ENCODE assay signal across 8 cellular contexts in genomic region chr2:7007846-7008741, GRCh38.
DNase-seq lines count a peak whose midpoint lies in the region; ATAC-seq lines count a peak whose summit lies in the region.

No MANE protein-coding gene starts in this region.

- DNase-seq in GM03348 (ENCODE audit: low spot score) (peak; percentile 23), hippocampal formation (lab: John Stamatoyannopoulos, UW) (peak; percentile 85 to 94), glomerular visceral epithelial cell (ENCODE audit: extremely low spot score) (no peak), NCI-H2081 treated with DMSO at 0.1 percent for 48 hours (lab: John Stamatoyannopoulos, UW) (no peak), cerebellar nuclear complex (lab: John Stamatoyannopoulos, UW) (no peak)

- H3K9me3 ChIP-seq in skeletal muscle satellite cell (replicated peaks; ENCODE audit: low read length), result no peaks in the 10 kb centered on the region

- no peak overlapping the region for H3K9ac ChIP-seq in skeletal muscle satellite cell (ENCODE audit: low read depth, low read length)

- ATAC-seq in HG03442 (IDR thresholded peaks at IDR 0.05; ENCODE audit: unreplicated experiment), result peak; percentile 51

- H3K27ac ChIP-seq in angular gyrus (ENCODE audit: low read depth, low read length), result peak overlapping the region; percentile 86

- no peaks in the 10 kb centered on the region for H3K36me3 ChIP-seq in skeletal muscle satellite cell (ENCODE audit: insufficient read depth, low read length)

- peaks cover 38% of the 10 kb centered on the region for H3K4me1 ChIP-seq in skeletal muscle satellite cell (ENCODE audit: control insufficient read depth, insufficient read depth, low read length)

- no peak overlapping the region for H3K4me3 ChIP-seq in skeletal muscle satellite cell (ENCODE audit: low read length)

- peak overlapping the region; percentile 40 for H3K4me2 ChIP-seq in skeletal muscle satellite cell (ENCODE audit: low read length)

- H3K27me3 ChIP-seq in skeletal muscle satellite cell (ENCODE audit: control insufficient read depth, insufficient read depth, low read length), result no peaks in the 10 kb centered on the region

Comparison
In these comparisons a context has a peak if more than half of its experiments do, and no peak if none do; other contexts are left out.
1. DNase-seq: peak in GM03348 (single experiment) and hippocampal formation (2 of 2); none in glomerular visceral epithelial cell (single experiment), NCI-H2081 treated with DMSO at 0.1 percent for 48 hours (single experiment) and cerebellar nuclear complex (0 of 2).